Comparison of ENCODE assay signal across 24 cellular contexts in genomic region chr5:32753051-32753450, GRCh38. TPM values are rescaled to one million over a fixed set of nuclear protein-coding genes. Genes with fewer than 3 reads are reported as not detected.
DNase-seq lines count a peak whose midpoint lies in the region; ATAC-seq and TF ChIP-seq lines count a peak whose summit lies in the region.
"Had no signal": no experiment of that assay in that cellular context is flagged by ENCODE, and none has a peak within 500 bp of the region (broad histone marks: within the 10 kb centered on the region; RNA-seq: fewer than 3 reads in every experiment).

No MANE protein-coding gene starts in this region.

- CTCF ChIA-PET in AG04450 (lab: Charles Lee): interaction anchor here (0.7 to 0.8 kb wide), 3 partner anchors 44 to 670 kb away, joined by 3 to 5 read pairs (median 4); no protein-coding TSS in a partner anchor
- CTCF ChIA-PET in mammary epithelial cell (lab: Charles Lee; ENCODE audit: low non-redundant PET): no interaction called here

- no peaks in the 10 kb centered on the region for H4K20me1 ChIP-seq in mammary epithelial cell (ENCODE audit: insufficient read depth, low read length)

- WGBS in mammary epithelial cell (ENCODE audit: low coverage, missing lambda C conversion rate): 45% methylated on average over 2 of the region's 2 CpGs

- no peak overlapping the region for H3K9ac ChIP-seq in mammary epithelial cell (ENCODE audit: insufficient read depth, low read length)

- BruUV-seq in mammary epithelial cell (replicated peaks; lab: Mats Ljungman, UMichigan): no TSS peak

- DNase-seq in AG04450 (ENCODE audit: low read depth, low spot score) (peak; percentile 7), GM04503 (ENCODE audit: low read depth) (peak; percentile 54), mammary epithelial cell (peak; percentile 34), fibroblast of villous mesenchyme (ENCODE audit: low read depth) (peak; percentile 46), NK-92 (lab: John Stamatoyannopoulos, UW; ENCODE audit: unreplicated experiment) (no peak), COLO829 (ENCODE audit: low spot score) (no peak)
- DNase-seq: activated naive CD4-positive, alpha-beta T cell treated with anti-CD3 and anti-CD28 coated beads, Interleukin-2, amount 50 U/mL, for 16 hours; CD8-positive, alpha-beta memory T cell; effector memory CD8-positive, alpha-beta T cell; KG1; left lung; MV-4-11; naive thymus-derived CD8-positive, alpha-beta T cell; NCI-H187; NCI-H2227 treated with DMSO at 0.1 percent for 48 hours; NCI-H82; ovary; SHP77 treated with DMSO at 0.1 percent for 48 hours; stomach had no signal

- H3K36me3 ChIP-seq in mammary epithelial cell (ENCODE audit: insufficient read depth, low read length): no peaks in the 10 kb centered on the region
- H3K36me3 ChIP-seq: left lung, ovary, right atrium auricular region, stomach had no signal

- no peaks in the 10 kb centered on the region for H3K27me3 ChIP-seq in AG04450 (ENCODE audit: control insufficient read depth, insufficient read depth, low read length)
- no peaks in the 10 kb centered on the region for H3K27me3 ChIP-seq in mammary epithelial cell (ENCODE audit: insufficient read depth, low read length)
- H3K27me3 ChIP-seq: left lung, ovary, right atrium auricular region, stomach had no signal

- POLR2A ChIA-PET in AG04450 (lab: Yijun Ruan, JAX): interaction anchor here (0.6 to 0.7 kb wide), 2 partner anchors 57 to 430 kb away, joined by 3 to 5 read pairs; no protein-coding TSS in a partner anchor

- no peak overlapping the region for H3K4me2 ChIP-seq in mammary epithelial cell (ENCODE audit: insufficient read depth, low read depth, low read length)

- TF ChIP-seq CTCF in AG04450 (IDR thresholded peaks at IDR 0.05; ENCODE audit: low read depth, low read length): no peak
- no peak for TF ChIP-seq CTCF in mammary epithelial cell (conservative IDR thresholded peaks at IDR 0.05 in 1 of 2, IDR thresholded peaks at IDR 0.05 in 1 of 2; ENCODE audit: extremely low read depth in 1 of 2, insufficient read depth in 1 of 2, low read depth in 1 of 2, low read length in 2 of 2)
- TF ChIP-seq CTCF in fibroblast of villous mesenchyme (IDR thresholded peaks at IDR 0.05; ENCODE audit: insufficient read depth, low read depth, low read length): no peak

- dilution Hi-C loops in mammary epithelial cell (cut with HindIII; ENCODE audit: low sequenced_read_pairs): no loop called here

- in situ Hi-C loops in mammary epithelial cell (cut with MboI; ENCODE audit: low sequenced_read_pairs in 2 of 2): no loop called here

- H3K4me1 ChIP-seq in mammary epithelial cell (ENCODE audit: insufficient read depth, low read length): no peaks in the 10 kb centered on the region
- H3K4me1 ChIP-seq: left lung, right atrium auricular region, stomach had no signal

- H3K4me3 ChIP-seq in AG04450 (ENCODE audit: low read depth, low read length): no peak overlapping the region
- H3K4me3 ChIP-seq in mammary epithelial cell (replicated peaks in 1 of 3; ENCODE audit: insufficient read depth in 1 of 3, low read depth in 2 of 3, low read length in 3 of 3): no peak overlapping the region
- H3K4me3 ChIP-seq in fibroblast of villous mesenchyme (ENCODE audit: low read depth, low read length): no peak overlapping the region
- H3K4me3 ChIP-seq: A549, left lung, ovary, right atrium auricular region, stomach had no signal

- ATAC-seq in HG02852 (IDR thresholded peaks at IDR 0.05; ENCODE audit: unreplicated experiment): no peak
- ATAC-seq in HG02623 (IDR thresholded peaks at IDR 0.05; ENCODE audit: unreplicated experiment): no peak
- ATAC-seq: effector memory CD8-positive, alpha-beta T cell; HCT116; left lung; naive thymus-derived CD8-positive, alpha-beta T cell had no signal

- H2AFZ ChIP-seq in mammary epithelial cell (ENCODE audit: low read depth, low read length): no peak overlapping the region

- H3K9me3 ChIP-seq in AG04450 (ENCODE audit: control insufficient read depth, insufficient read depth, low read length) (peaks cover 6% of the 10 kb centered on the region; the same call in 1 of the 2 replicates), mammary epithelial cell (replicated peaks; ENCODE audit: insufficient read depth, low read length) (no peaks in the 10 kb centered on the region)
- H3K9me3 ChIP-seq: left lung, ovary, right atrium auricular region had no signal

- no peaks in the 10 kb centered on the region for H3K79me2 ChIP-seq in mammary epithelial cell (ENCODE audit: insufficient read depth, low read length)

- H3K27ac ChIP-seq in AG04450 (ENCODE audit: low read depth, low read length) (no peak overlapping the region), mammary epithelial cell (ENCODE audit: insufficient read depth, low read depth, low read length) (no peak overlapping the region)
- H3K27ac ChIP-seq: left lung, ovary, right atrium auricular region, stomach had no signal

- intact Hi-C loops in mammary epithelial cell (cut with micrococcal nuclease): no loop called here

RNA-seq across cellular contexts. Expression of gene NPR3, which starts 41.9 kb away (rescaled TPM):
- polyA plus RNA-seq in AG04450 (2011; rRNA removed) (4.0 and 4.4 TPM in 2 replicates), mammary epithelial cell (0.05 TPM)
- polyA minus RNA-seq in AG04450 (2011; rRNA and poly(A)+ RNA removed): 10.6 and 11.1 TPM in 2 replicates
- total RNA-seq in mammary epithelial cell (1 to 10 TPM in 1 of 2 donors, under 1 TPM in 1; 0.19 to 5.0 TPM), fibroblast of villous mesenchyme (2.9 and 6.5 TPM in 2 replicates)
- not detected for polyA minus RNA-seq in mammary epithelial cell
- total RNA-seq: CD8-positive, alpha-beta memory T cell had no signal
- polyA plus RNA-seq: CD8-positive, alpha-beta memory T cell had no signal

Comparison
In these comparisons a context has a peak if more than half of its experiments do, and no peak if none do; other contexts are left out.
1. DNase-seq: peak in AG04450 (single experiment), GM04503 (single experiment), mammary epithelial cell (single experiment) and fibroblast of villous mesenchyme (single experiment); none in NK-92 (single experiment) and COLO829 (single experiment).